ENCODE assay signal across 14 cellular contexts in the genomic region with DNA sequence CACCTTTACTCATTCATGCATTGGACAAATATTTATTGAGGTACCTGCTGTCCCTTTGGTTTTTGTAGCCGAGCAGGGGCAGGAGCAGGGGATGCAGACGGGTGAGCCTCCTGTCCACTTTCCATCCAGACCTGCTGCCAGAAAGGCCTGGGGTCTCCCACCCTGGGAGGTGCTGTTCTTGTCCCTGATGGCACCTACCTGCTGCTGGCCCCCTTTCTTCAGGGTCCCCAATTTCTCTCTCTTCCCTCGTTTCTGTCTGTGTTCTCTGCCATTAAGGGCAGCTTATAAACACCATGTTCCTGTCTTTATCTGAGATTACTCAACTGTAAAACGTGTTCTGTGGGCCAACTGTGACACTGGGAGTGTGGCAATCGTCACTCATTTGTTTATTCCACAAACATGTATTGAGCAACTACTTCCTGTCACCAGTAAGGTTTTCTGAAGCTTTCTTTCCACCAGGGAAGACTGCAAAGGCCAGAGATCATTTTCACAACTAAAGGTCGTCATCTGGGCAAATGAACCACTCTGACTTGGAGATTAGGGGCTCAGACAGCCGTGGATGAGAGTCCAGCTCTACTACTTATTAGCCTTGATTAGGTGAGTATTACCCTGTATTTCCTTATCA. TPM values are rescaled to one million over a fixed set of nuclear protein-coding genes. Genes with fewer than 3 reads are reported as not detected.
DNase-seq lines count a peak whose midpoint lies in the region; ATAC-seq, FAIRE-seq and TF ChIP-seq lines count a peak whose summit lies in the region.
"Had no signal": no experiment of that assay in that cellular context is flagged by ENCODE, and none has a peak within 500 bp of the region (broad histone marks: within the 10 kb centered on the region; RNA-seq: fewer than 3 reads in every experiment).

A gene with protein sequence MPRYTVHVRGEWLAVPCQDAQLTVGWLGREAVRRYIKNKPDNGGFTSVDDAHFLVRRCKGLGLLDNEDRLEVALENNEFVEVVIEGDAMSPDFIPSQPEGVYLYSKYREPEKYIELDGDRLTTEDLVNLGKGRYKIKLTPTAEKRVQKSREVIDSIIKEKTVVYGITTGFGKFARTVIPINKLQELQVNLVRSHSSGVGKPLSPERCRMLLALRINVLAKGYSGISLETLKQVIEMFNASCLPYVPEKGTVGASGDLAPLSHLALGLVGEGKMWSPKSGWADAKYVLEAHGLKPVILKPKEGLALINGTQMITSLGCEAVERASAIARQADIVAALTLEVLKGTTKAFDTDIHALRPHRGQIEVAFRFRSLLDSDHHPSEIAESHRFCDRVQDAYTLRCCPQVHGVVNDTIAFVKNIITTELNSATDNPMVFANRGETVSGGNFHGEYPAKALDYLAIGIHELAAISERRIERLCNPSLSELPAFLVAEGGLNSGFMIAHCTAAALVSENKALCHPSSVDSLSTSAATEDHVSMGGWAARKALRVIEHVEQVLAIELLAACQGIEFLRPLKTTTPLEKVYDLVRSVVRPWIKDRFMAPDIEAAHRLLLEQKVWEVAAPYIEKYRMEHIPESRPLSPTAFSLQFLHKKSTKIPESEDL (minus strand): TSS at position 311 of the 625 bp plus-strand sequence. CDS start 434 bp downstream, outside the sequence.

- H3K27me3 Mint-ChIP-seq in activated T-helper 2 cell treated with anti-CD3 and anti-CD28 coated beads, Interferon-gamma antibody, Interleukin-2, Interleukin-4, amounts not matched to agents 10 μg/mL and 5 μg/mL and 100 μg/mL, durations not matched to agents 14 hours and 24 hours and 36 hours (ENCODE audit: low read depth), result peaks cover 6% of the 10 kb centered on the region
- H3K27me3 Mint-ChIP-seq: CD4-positive, alpha-beta T cell; stimulated activated naive CD8-positive, alpha-beta T cell treated with anti-CD3 and anti-CD28 coated beads, Interleukin-15, amount 100 ng/mL, for 72 hours had no signal

- H3K4me1 Mint-ChIP-seq in activated T-helper 2 cell treated with anti-CD3 and anti-CD28 coated beads, Interferon-gamma antibody, Interleukin-2, Interleukin-4, amounts not matched to agents 10 μg/mL and 5 μg/mL and 100 μg/mL, durations not matched to agents 14 hours and 24 hours and 36 hours (ENCODE audit: low read depth), result peaks cover 15% of the 10 kb centered on the region

- no peaks in the 10 kb centered on the region for H3K9me3 Mint-ChIP-seq in activated T-helper 2 cell treated with anti-CD3 and anti-CD28 coated beads, Interferon-gamma antibody, Interleukin-2, Interleukin-4, amounts not matched to agents 10 μg/mL and 5 μg/mL and 100 μg/mL, durations not matched to agents 14 hours and 24 hours and 36 hours
- H3K9me3 Mint-ChIP-seq: CD4-positive, alpha-beta T cell; stimulated activated naive CD8-positive, alpha-beta T cell treated with anti-CD3 and anti-CD28 coated beads, Interleukin-15, amount 100 ng/mL, for 72 hours had no signal

- intact Hi-C loops in left cardiac atrium (cut with DNase I), result loop anchor here (5.0 kb wide), 2 partner anchors 79 to 414 kb away; no protein-coding TSS in a partner anchor
- intact Hi-C loops in activated T-helper 2 cell treated with anti-CD3 and anti-CD28 coated beads, Interferon-gamma antibody, Interleukin-2, Interleukin-4, amounts not matched to agents 10 μg/mL and 5 μg/mL and 100 μg/mL, durations not matched to agents 14 hours and 24 hours and 36 hours (cut with micrococcal nuclease), result loop anchor here (1.0 kb wide), 1 partner anchor 81 kb away; no protein-coding TSS in a partner anchor

- peak in 1 of 2 donors; percentile 49 for ATAC-seq in left cardiac atrium
- ATAC-seq: stimulated activated naive CD8-positive, alpha-beta T cell treated with anti-CD3 and anti-CD28 coated beads, Interleukin-15, amount 100 ng/mL, for 72 hours had no signal

- H3K36me3 Mint-ChIP-seq in activated T-helper 2 cell treated with anti-CD3 and anti-CD28 coated beads, Interferon-gamma antibody, Interleukin-2, Interleukin-4, amounts not matched to agents 10 μg/mL and 5 μg/mL and 100 μg/mL, durations not matched to agents 14 hours and 24 hours and 36 hours (ENCODE audit: low read depth), result no peaks in the 10 kb centered on the region

- DNase-seq in GF-D8 (lab: John Stamatoyannopoulos, UW) (peak; percentile 67), left cardiac atrium (peak; percentile 40), renal cortical epithelial cell (ENCODE audit: low read depth) (peak; percentile 68), mucosa of gallbladder (ENCODE audit: low spot score) (no peak), frontal cortex (ENCODE audit: low spot score in 2 of 2) (no peak), anterior cingulate cortex (lab: John Stamatoyannopoulos, UW) (no peak)
- DNase-seq in activated T-helper 2 cell treated with anti-CD3 and anti-CD28 coated beads, Interferon-gamma antibody, Interleukin-2, Interleukin-4, amounts not matched to agents 10 μg/mL and 5 μg/mL and 100 μg/mL, durations not matched to agents 14 hours and 24 hours and 36 hours (ENCODE audit: low spot score), result no peak
- DNase-seq: CD4-positive, alpha-beta T cell; effector CD4-positive, alpha-beta T cell; heart left ventricle; psoas muscle; RPMI8226; stimulated activated naive CD8-positive, alpha-beta T cell treated with anti-CD3 and anti-CD28 coated beads, Interleukin-15, amount 100 ng/mL, for 72 hours had no signal

- no peak within 1 kb of the TSS for H3K27ac Mint-ChIP-seq in activated T-helper 2 cell treated with anti-CD3 and anti-CD28 coated beads, Interferon-gamma antibody, Interleukin-2, Interleukin-4, amounts not matched to agents 10 μg/mL and 5 μg/mL and 100 μg/mL, durations not matched to agents 14 hours and 24 hours and 36 hours
- H3K27ac Mint-ChIP-seq: CD4-positive, alpha-beta T cell had no signal

- H3K4me3 Mint-ChIP-seq in activated T-helper 2 cell treated with anti-CD3 and anti-CD28 coated beads, Interferon-gamma antibody, Interleukin-2, Interleukin-4, amounts not matched to agents 10 μg/mL and 5 μg/mL and 100 μg/mL, durations not matched to agents 14 hours and 24 hours and 36 hours (ENCODE audit: low read depth), result no peak within 1 kb of the TSS
- H3K4me3 Mint-ChIP-seq: CD4-positive, alpha-beta T cell; stimulated activated naive CD8-positive, alpha-beta T cell treated with anti-CD3 and anti-CD28 coated beads, Interleukin-15, amount 100 ng/mL, for 72 hours had no signal

- FAIRE-seq in frontal cortex (lab: Jason Lieb, UNC), result no peak

TF ChIP-seq in PFSK-1, 5 proteins besides CTCF, POLR2A, EP300 and RAD21:
- no peak for TF ChIP-seq POLR2AphosphoS5 (IDR thresholded peaks at IDR 0.05; ENCODE audit: low read depth, low read length)
- no peak for TF ChIP-seq SIN3A (IDR thresholded peaks at IDR 0.05; ENCODE audit: borderline replicate concordance, insufficient read depth, low read length)
- no peak for TF ChIP-seq TAF1 (IDR thresholded peaks at IDR 0.05; ENCODE audit: borderline replicate concordance, insufficient read depth, low read length)
- TF ChIP-seq, protein P1, sequence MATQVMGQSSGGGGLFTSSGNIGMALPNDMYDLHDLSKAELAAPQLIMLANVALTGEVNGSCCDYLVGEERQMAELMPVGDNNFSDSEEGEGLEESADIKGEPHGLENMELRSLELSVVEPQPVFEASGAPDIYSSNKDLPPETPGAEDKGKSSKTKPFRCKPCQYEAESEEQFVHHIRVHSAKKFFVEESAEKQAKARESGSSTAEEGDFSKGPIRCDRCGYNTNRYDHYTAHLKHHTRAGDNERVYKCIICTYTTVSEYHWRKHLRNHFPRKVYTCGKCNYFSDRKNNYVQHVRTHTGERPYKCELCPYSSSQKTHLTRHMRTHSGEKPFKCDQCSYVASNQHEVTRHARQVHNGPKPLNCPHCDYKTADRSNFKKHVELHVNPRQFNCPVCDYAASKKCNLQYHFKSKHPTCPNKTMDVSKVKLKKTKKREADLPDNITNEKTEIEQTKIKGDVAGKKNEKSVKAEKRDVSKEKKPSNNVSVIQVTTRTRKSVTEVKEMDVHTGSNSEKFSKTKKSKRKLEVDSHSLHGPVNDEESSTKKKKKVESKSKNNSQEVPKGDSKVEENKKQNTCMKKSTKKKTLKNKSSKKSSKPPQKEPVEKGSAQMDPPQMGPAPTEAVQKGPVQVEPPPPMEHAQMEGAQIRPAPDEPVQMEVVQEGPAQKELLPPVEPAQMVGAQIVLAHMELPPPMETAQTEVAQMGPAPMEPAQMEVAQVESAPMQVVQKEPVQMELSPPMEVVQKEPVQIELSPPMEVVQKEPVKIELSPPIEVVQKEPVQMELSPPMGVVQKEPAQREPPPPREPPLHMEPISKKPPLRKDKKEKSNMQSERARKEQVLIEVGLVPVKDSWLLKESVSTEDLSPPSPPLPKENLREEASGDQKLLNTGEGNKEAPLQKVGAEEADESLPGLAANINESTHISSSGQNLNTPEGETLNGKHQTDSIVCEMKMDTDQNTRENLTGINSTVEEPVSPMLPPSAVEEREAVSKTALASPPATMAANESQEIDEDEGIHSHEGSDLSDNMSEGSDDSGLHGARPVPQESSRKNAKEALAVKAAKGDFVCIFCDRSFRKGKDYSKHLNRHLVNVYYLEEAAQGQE (IDR thresholded peaks at IDR 0.05; ENCODE audit: insufficient read depth in 1 of 2, low read depth in 2 of 2, low read length in 2 of 2), result no peak
- TF ChIP-seq FOXP2 (optimal IDR thresholded peaks at IDR 0.05; ENCODE audit: borderline replicate concordance, extremely low read depth, extremely low read length, insufficient read depth), result peak; percentile 16

RNA-seq across cellular contexts. Expression of the gene that starts here (rescaled TPM):
- 0.26 TPM for polyA plus RNA-seq in PFSK-1 (2012; ENCODE audit: insufficient read length, low read depth)
- total RNA-seq in left cardiac atrium (under 1 TPM; 0.26 to 0.27 TPM), renal cortical epithelial cell (0.10 TPM in 1 of 2 replicates, not detected in the other), mucosa of gallbladder (0.58 TPM), frontal cortex (not detected)
- 0.30 and 0.57 TPM in 2 replicates for total RNA-seq in activated T-helper 2 cell treated with anti-CD3 and anti-CD28 coated beads, Interferon-gamma antibody, Interleukin-2, Interleukin-4, amounts not matched to agents 10 μg/mL and 5 μg/mL and 100 μg/mL, durations not matched to agents 14 hours and 24 hours and 36 hours

Comparison
In these comparisons a context has a peak if more than half of its experiments do, and no peak if none do; other contexts are left out.
1. Peak in DNase-seq in left cardiac atrium; RNA of the gene not detected or under 1 TPM.
2. Peak in DNase-seq in renal cortical epithelial cell; RNA of the gene not detected or under 1 TPM.